In the genomic region with DNA sequence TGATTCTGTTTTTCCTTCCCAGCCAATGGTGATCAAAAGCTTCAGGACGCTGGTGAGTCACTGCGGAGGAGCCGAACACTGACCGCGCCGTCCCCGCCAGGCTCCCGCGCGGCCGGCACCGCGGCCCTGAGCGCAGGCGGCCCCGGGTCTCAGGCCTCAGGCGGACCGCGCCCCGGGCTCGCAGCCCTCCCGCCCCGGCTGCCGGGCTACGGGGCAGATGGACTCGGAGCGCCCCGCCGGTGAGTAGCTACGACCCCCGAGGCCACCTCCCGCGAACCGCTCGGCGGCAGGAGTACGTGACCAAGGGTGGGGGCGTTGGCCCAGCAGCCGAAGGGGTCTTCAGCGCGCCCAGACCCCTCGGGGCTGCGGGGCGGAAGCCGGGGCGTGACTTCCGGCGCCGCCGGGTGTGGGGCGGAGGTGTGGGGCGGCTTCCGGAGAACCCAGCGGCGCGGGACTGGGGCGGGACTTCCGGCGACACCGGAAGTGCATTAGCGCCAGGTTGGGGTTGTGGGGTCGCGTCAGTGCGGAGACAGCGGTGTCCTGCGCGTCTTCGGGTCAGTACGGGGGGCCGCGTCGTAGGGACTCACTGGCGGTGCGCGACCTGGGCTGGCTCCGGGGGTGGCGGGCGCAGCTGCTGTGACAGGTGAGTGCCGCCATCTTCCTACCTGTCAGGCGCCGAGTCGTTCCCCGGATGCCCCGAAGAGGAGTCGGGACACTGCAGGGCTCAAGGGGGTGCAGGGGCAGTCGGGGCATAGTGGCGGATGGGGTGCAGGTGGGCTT, we compare ENCODE assay signal across 8 cellular contexts. TPM values are rescaled to one million over a fixed set of nuclear protein-coding genes. Genes with fewer than 3 reads are reported as not detected.
DNase-seq lines count a peak whose midpoint lies in the region; ATAC-seq and TF ChIP-seq lines count a peak whose summit lies in the region.

A gene with protein sequence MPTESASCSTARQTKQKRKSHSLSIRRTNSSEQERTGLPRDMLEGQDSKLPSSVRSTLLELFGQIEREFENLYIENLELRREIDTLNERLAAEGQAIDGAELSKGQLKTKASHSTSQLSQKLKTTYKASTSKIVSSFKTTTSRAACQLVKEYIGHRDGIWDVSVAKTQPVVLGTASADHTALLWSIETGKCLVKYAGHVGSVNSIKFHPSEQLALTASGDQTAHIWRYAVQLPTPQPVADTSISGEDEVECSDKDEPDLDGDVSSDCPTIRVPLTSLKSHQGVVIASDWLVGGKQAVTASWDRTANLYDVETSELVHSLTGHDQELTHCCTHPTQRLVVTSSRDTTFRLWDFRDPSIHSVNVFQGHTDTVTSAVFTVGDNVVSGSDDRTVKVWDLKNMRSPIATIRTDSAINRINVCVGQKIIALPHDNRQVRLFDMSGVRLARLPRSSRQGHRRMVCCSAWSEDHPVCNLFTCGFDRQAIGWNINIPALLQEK (plus strand): TSS at position 60 of the 780 bp plus-strand sequence. CDS start 15,771 bp downstream, outside the sequence.

- no peaks in the 10 kb centered on the region for H3K9me3 ChIP-seq in HUES6 (ENCODE audit: control insufficient read depth, insufficient read depth, low read depth, low read length)

- H3K9me3 Mint-ChIP-seq in activated T-helper 17 cell treated with anti-CD3 and anti-CD28 coated beads, Interleukin-2, amount 50 U/mL, for 72 hours: no peaks in the 10 kb centered on the region
- no peaks in the 10 kb centered on the region for H3K9me3 Mint-ChIP-seq in nephron

- peak within 1 kb of the TSS; percentile 99 for H3K4me3 Mint-ChIP-seq in activated T-helper 17 cell treated with anti-CD3 and anti-CD28 coated beads, Interleukin-2, amount 50 U/mL, for 72 hours
- peak within 1 kb of the TSS; percentile 96 to 98 (median 96) for H3K4me3 Mint-ChIP-seq in nephron

- H3K36me3 ChIP-seq in HUES6 (ENCODE audit: control insufficient read depth, insufficient read depth, low read length): peaks cover 23% of the 10 kb centered on the region; the same call in 1 of the 2 replicates

- peaks cover 73% of the 10 kb centered on the region for H3K36me3 Mint-ChIP-seq in activated T-helper 17 cell treated with anti-CD3 and anti-CD28 coated beads, Interleukin-2, amount 50 U/mL, for 72 hours (ENCODE audit: low read depth)
- H3K36me3 Mint-ChIP-seq in nephron (ENCODE audit: low read depth): peaks cover 26% of the 10 kb centered on the region

- no peaks in the 10 kb centered on the region for H3K27me3 ChIP-seq in HUES6 (ENCODE audit: control insufficient read depth, insufficient read depth, low read length)

- H3K4me3 ChIP-seq in HUES6 (ENCODE audit: low read depth, low read length) (peak within 1 kb of the TSS; percentile 98), fibroblast of pulmonary artery (replicated peaks; ENCODE audit: low read depth, low read length) (peak within 1 kb of the TSS; percentile 95)

- peak within 1 kb of the TSS; percentile 82; the same call in 1 of the 2 replicates for H3K27ac ChIP-seq in HUES6 (ENCODE audit: low read depth, low read length)

- peak; percentile 91 for ATAC-seq in GM21423 (IDR thresholded peaks at IDR 0.05; ENCODE audit: unreplicated experiment)
- peak; percentile 96 for ATAC-seq in activated T-helper 17 cell treated with anti-CD3 and anti-CD28 coated beads, Interleukin-2, amount 50 U/mL, for 72 hours (replicated peaks)
- ATAC-seq in stimulated activated naive CD8-positive, alpha-beta T cell treated with anti-CD3 and anti-CD28 coated beads, Interleukin-15, Interleukin-2, amounts not matched to agents 100 U/mL and 50 U/mL, for 24 hours: peak; percentile 97

- H3K9ac ChIP-seq in HUES6 (ENCODE audit: low read length): peak within 1 kb of the TSS; percentile 86

- peaks cover 46% of the 10 kb centered on the region for H3K4me1 Mint-ChIP-seq in activated T-helper 17 cell treated with anti-CD3 and anti-CD28 coated beads, Interleukin-2, amount 50 U/mL, for 72 hours
- peaks cover 52% of the 10 kb centered on the region for H3K4me1 Mint-ChIP-seq in nephron

- DNase-seq in DMS79 (lab: John Stamatoyannopoulos, UW) (peak; percentile 13), RKO (ENCODE audit: low spot score) (peak; percentile 96), fibroblast of pulmonary artery (ENCODE audit: low read depth) (peak; percentile 90)
- DNase-seq in stimulated activated naive CD8-positive, alpha-beta T cell treated with anti-CD3 and anti-CD28 coated beads, Interleukin-15, Interleukin-2, amounts not matched to agents 100 U/mL and 50 U/mL, for 24 hours: peak; percentile 94

- H3K4me1 ChIP-seq in HUES6 (ENCODE audit: control insufficient read depth, insufficient read depth, low read length): peaks cover 8% of the 10 kb centered on the region; the same call in 1 of the 2 replicates

- H3K27me3 Mint-ChIP-seq in activated T-helper 17 cell treated with anti-CD3 and anti-CD28 coated beads, Interleukin-2, amount 50 U/mL, for 72 hours: no peaks in the 10 kb centered on the region
- no peaks in the 10 kb centered on the region for H3K27me3 Mint-ChIP-seq in nephron (ENCODE audit: low read depth)

- peak within 1 kb of the TSS; percentile 97 for H3K27ac Mint-ChIP-seq in activated T-helper 17 cell treated with anti-CD3 and anti-CD28 coated beads, Interleukin-2, amount 50 U/mL, for 72 hours
- peak within 1 kb of the TSS; percentile 93 to 98 (median 97) for H3K27ac Mint-ChIP-seq in nephron

- TF ChIP-seq CTCF in fibroblast of pulmonary artery (IDR thresholded peaks at IDR 0.05; ENCODE audit: low read length, missing control alignments) (no peak), nephron (IDR thresholded peaks at IDR 0.05; ENCODE audit: unreplicated experiment in 3 of 3) (no peak)

RNA-seq across cellular contexts. Expression of the gene that starts here (rescaled TPM):
- 10 to 100 TPM; 23.8 to 31.3 TPM for total RNA-seq in activated T-helper 17 cell treated with anti-CD3 and anti-CD28 coated beads, Interleukin-2, amount 50 U/mL, for 72 hours

Comparison
In these comparisons a context has a peak if more than half of its experiments do, and no peak if none do; other contexts are left out.
1. Peak in every context shown above with its lines: DNase-seq, ATAC-seq, H3K4me3 ChIP-seq and H3K27ac ChIP-seq.
2. DNase-seq: peak in every context shown above with its lines; median percentile 96 in RKO; 94 in stimulated activated naive CD8-positive, alpha-beta T cell treated with anti-CD3 and anti-CD28 coated beads, Interleukin-15, Interleukin-2, amounts not matched to agents 100 U/mL and 50 U/mL, for 24 hours; 90 in fibroblast of pulmonary artery; 13 in DMS79.